Comparison of ENCODE assay signal across 8 cellular contexts in genomic region chr19:34999498-35000337, GRCh38. TPM values are rescaled to one million over a fixed set of nuclear protein-coding genes. Genes with fewer than 3 reads are reported as not detected.
DNase-seq lines count a peak whose midpoint lies in the region; ATAC-seq and TF ChIP-seq lines count a peak whose summit lies in the region.

GRAMD1A (plus strand) TSS chr19:35000323; CDS start chr19:35000479, 156 bp downstream.

- peak in 2 of 4 donors; percentile 69 to 88 for TF ChIP-seq POLR2A in stomach (IDR thresholded peaks at IDR 0.05)

- peak within 1 kb of the TSS; percentile 94 to 99 (median 99) for H3K27ac ChIP-seq in stomach

- TF ChIP-seq EP300 in stomach (IDR thresholded peaks at IDR 0.05): peak; percentile 29

- H3K4me1 ChIP-seq in stomach: peaks cover 56 to 93% (median 83%) of the 10 kb centered on the region in 4 donors

- 0 to 3% (median 2%) methylated on average over 33 to 39 of the region's 45 CpGs for WGBS in stomach, 5 donors

- peak within 1 kb of the TSS; percentile 75 to 95 (median 88) for H3K27ac Mint-ChIP-seq in IgD-negative memory B cell
- H3K27ac Mint-ChIP-seq in nephron progenitor cell: peak within 1 kb of the TSS; percentile 98

- H3K27me3 ChIP-seq in stomach: no peaks in the 10 kb centered on the region

- H3K9me3 Mint-ChIP-seq in IgD-negative memory B cell: no peaks in the 10 kb centered on the region
- peaks cover 6% of the 10 kb centered on the region for H3K9me3 Mint-ChIP-seq in nephron progenitor cell

- TF ChIP-seq CTCF in fibroblast of the aortic adventitia (IDR thresholded peaks at IDR 0.05; ENCODE audit: insufficient read depth, low read length): no peak
- no peak for TF ChIP-seq CTCF in nephron progenitor cell (IDR thresholded peaks at IDR 0.05)
- TF ChIP-seq CTCF in stomach (IDR thresholded peaks at IDR 0.05): no peak

- ATAC-seq in GM19452 (IDR thresholded peaks at IDR 0.05; ENCODE audit: unreplicated experiment): peak; percentile 49

- H3K36me3 ChIP-seq in stomach: peaks cover 0 to 3% (median 0%) of the 10 kb centered on the region in 4 donors

- H3K9me3 ChIP-seq in stomach: no peaks in the 10 kb centered on the region

- H3K4me3 Mint-ChIP-seq in IgD-negative memory B cell: peak within 1 kb of the TSS; percentile 88 to 95 (median 95)
- peak within 1 kb of the TSS; percentile 98 for H3K4me3 Mint-ChIP-seq in nephron progenitor cell

- DNase-seq in CD1c-positive myeloid dendritic cell (ENCODE audit: extremely low spot score) (peak; percentile 90), RKO (ENCODE audit: low spot score) (peak; percentile 75), fibroblast of the aortic adventitia (ENCODE audit: low read depth) (peak; percentile 83), nephron progenitor cell (peak; percentile 86), stomach (peak; percentile 92)
- peak; percentile 70 for DNase-seq in activated effector memory CD4-positive, alpha-beta T cell treated with Interleukin-2 at 50 U/mL for 16 hours

- intact Hi-C loops in stomach (cut with DNase I; ENCODE audit: low total_unique reads): no loop called here

- no peaks in the 10 kb centered on the region for H3K27me3 Mint-ChIP-seq in IgD-negative memory B cell
- H3K27me3 Mint-ChIP-seq in nephron progenitor cell (ENCODE audit: low read depth, poor library complexity): no peaks in the 10 kb centered on the region

- H3K36me3 Mint-ChIP-seq in IgD-negative memory B cell: no peaks in the 10 kb centered on the region
- no peaks in the 10 kb centered on the region for H3K36me3 Mint-ChIP-seq in nephron progenitor cell (ENCODE audit: low read depth)

- peaks cover 35 to 40% (median 38%) of the 10 kb centered on the region in 3 donors for H3K4me1 Mint-ChIP-seq in IgD-negative memory B cell
- H3K4me1 Mint-ChIP-seq in nephron progenitor cell: peaks cover 61% of the 10 kb centered on the region

- H3K4me3 ChIP-seq in fibroblast of the aortic adventitia (ENCODE audit: low read depth, low read length): peak within 1 kb of the TSS; percentile 77
- peak within 1 kb of the TSS; percentile 82 to 92 (median 86) for H3K4me3 ChIP-seq in stomach

RNA-seq across cellular contexts. Expression of gene GRAMD1A, which starts in this region (rescaled TPM):
- 18.1 TPM for polyA plus RNA-seq in IgD-negative memory B cell
- 25.1 and 27.0 TPM in 2 replicates for total RNA-seq in fibroblast of the aortic adventitia (ENCODE audit: low replicate concordance)
- 10 to 100 TPM; 39.7 to 74.1 (median 48.1) TPM for total RNA-seq in stomach
- 10 to 100 TPM; 29.8 to 52.2 (median 34.4) TPM for polyA plus RNA-seq in stomach

Comparison
In these comparisons a context has a peak if more than half of its experiments do, and no peak if none do; other contexts are left out.
1. Peak in every context shown above with its lines: DNase-seq, ATAC-seq, H3K4me3 ChIP-seq and H3K27ac ChIP-seq.